ENCODE assay signal across 18 cellular contexts in the genomic region with DNA sequence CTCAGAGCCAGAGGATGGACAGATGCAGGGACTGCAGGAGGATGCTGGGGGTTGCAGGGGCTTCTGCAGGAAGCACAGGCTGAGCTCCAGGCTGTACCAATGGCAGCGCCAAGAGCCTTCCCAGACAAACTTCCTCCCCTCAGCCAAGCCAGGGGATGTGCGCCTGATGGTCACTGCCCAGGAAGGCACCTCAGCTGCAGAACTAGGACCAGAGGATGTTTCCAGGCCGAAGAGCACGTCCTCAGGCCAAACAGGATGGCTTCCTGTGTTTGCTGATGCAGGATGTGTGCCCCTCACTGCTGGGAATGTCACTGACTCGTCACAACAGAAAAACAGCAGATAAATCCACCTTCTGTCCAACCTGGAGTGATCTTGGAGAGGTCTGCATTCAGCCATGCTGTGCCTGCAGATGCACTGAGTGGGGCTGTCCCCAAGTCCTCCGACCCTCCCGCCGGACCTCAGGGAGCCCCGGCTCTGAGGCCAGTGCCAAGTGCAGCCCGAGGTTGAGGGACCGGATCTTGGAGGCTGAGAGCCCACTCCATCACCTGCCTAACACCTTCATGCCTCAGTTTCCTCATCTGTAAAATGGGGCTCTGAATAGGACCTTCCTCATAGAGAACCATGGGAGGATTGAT.
"Had no signal": no experiment of that assay in that cellular context is flagged by ENCODE, and none has a peak within 500 bp of the region (broad histone marks: within the 10 kb centered on the region; RNA-seq: fewer than 3 reads in every experiment).

No MANE protein-coding gene starts in this region.

- H3K4me3 ChIP-seq: neural progenitor cell, prostate gland had no signal

- H3K27ac ChIP-seq: neural progenitor cell, prostate gland had no signal

- ATAC-seq: activated CD4-positive, alpha-beta T cell treated with anti-CD3 and anti-CD28 coated beads for 36 hours; activated T-helper 17 cell treated with anti-CD3 and anti-CD28 coated beads, Interleukin-2, amount 50 U/mL, for 72 hours; naive thymus-derived CD8-positive, alpha-beta T cell; stimulated activated naive CD8-positive, alpha-beta T cell treated with anti-CD3 and anti-CD28 coated beads, Interleukin-15, amount 100 ng/mL, for 72 hours had no signal

- H3K27me3 ChIP-seq: neural progenitor cell had no signal

- H3K36me3 ChIP-seq: neural progenitor cell, prostate gland had no signal

- H3K9me3 ChIP-seq: prostate gland had no signal

- H3K4me1 ChIP-seq: prostate gland had no signal

- DNase-seq: activated CD4-positive, alpha-beta T cell treated with anti-CD3 and anti-CD28 coated beads for 36 hours; activated CD4-positive, alpha-beta T cell treated with anti-CD3 and anti-CD28 coated beads, Interleukin-2, amount 50 U/mL, for 4 hours; activated CD8-positive, alpha-beta memory T cell treated with anti-CD3 and anti-CD28 coated beads for 24 hours; activated CD8-positive, alpha-beta memory T cell treated with anti-CD3 and anti-CD28 coated beads, Interleukin-2, amount 50 U/mL, for 4 hours; activated naive CD4-positive, alpha-beta T cell treated with Interleukin-2 at 50 U/mL for 16 hours; activated naive CD8-positive, alpha-beta T cell treated with anti-CD3 and anti-CD28 coated beads for 36 hours; activated T-cell treated with anti-CD3 and anti-CD28 coated beads, Interleukin-2, amount 50 U/mL, for 24 hours; effector memory CD4-positive, alpha-beta T cell; foreskin melanocyte; glutamatergic neuron; hippocampal formation; kidney glomerular epithelial cell; naive thymus-derived CD8-positive, alpha-beta T cell; stimulated activated naive CD8-positive, alpha-beta T cell treated with anti-CD3 and anti-CD28 coated beads, Interleukin-15, amount 100 ng/mL, for 72 hours; T-helper 9 cell had no signal
